Comparison of ENCODE assay signal across 1 cellular context in the genomic region with DNA sequence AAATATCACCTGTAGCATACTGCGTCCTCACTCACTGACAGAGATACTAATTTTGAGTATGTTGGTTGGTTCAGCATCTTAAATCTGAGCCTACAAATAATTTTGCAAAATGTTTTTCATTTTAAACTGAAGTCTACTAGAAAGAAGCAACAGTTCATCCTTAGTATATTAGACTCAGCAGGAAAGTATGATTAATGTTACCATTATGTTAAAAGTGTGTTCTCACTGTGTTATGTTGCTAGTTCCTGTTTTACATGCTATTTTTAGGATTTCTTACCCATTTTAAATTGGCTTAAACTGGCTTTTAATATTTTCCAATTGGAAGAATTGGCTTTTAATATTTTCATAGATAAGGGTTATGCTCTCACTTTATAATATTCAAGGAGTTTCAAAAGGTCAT.
TF ChIP-seq lines count a peak whose summit lies in the region.

No MANE protein-coding gene starts in this region.

TF ChIP-seq in IMR-90, 13 proteins besides CTCF, POLR2A, EP300 and RAD21 (continued from another document):
- no peak for TF ChIP-seq MAZ (IDR thresholded peaks at IDR 0.05; ENCODE audit: borderline replicate concordance, low read depth, low read length)
- TF ChIP-seq CHD1 (IDR thresholded peaks at IDR 0.05; ENCODE audit: low read depth, low read length), result no peak
- no peak for TF ChIP-seq CEBPB (IDR thresholded peaks at IDR 0.05; ENCODE audit: low read depth, low read length)
- TF ChIP-seq RCOR1 (IDR thresholded peaks at IDR 0.05; ENCODE audit: insufficient replicate concordance, low read length), result no peak
- TF ChIP-seq RFX5 (IDR thresholded peaks at IDR 0.05; ENCODE audit: low read depth, low read length), result no peak
- TF ChIP-seq, protein P1, sequence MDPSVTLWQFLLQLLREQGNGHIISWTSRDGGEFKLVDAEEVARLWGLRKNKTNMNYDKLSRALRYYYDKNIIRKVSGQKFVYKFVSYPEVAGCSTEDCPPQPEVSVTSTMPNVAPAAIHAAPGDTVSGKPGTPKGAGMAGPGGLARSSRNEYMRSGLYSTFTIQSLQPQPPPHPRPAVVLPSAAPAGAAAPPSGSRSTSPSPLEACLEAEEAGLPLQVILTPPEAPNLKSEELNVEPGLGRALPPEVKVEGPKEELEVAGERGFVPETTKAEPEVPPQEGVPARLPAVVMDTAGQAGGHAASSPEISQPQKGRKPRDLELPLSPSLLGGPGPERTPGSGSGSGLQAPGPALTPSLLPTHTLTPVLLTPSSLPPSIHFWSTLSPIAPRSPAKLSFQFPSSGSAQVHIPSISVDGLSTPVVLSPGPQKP (IDR thresholded peaks at IDR 0.05; ENCODE audit: borderline replicate concordance, low read depth, low read length), result no peak
- TF ChIP-seq BHLHE40 (IDR thresholded peaks at IDR 0.05; ENCODE audit: low read depth, low read length), result no peak
- TF ChIP-seq SMC3 (IDR thresholded peaks at IDR 0.05; ENCODE audit: low read depth, low read length), result no peak
- no peak for TF ChIP-seq MXI1 (IDR thresholded peaks at IDR 0.05; ENCODE audit: borderline replicate concordance, low read depth, low read length)
- no peak for TF ChIP-seq MAFK (IDR thresholded peaks at IDR 0.05; ENCODE audit: low read depth, low read length)
- TF ChIP-seq, protein P2, sequence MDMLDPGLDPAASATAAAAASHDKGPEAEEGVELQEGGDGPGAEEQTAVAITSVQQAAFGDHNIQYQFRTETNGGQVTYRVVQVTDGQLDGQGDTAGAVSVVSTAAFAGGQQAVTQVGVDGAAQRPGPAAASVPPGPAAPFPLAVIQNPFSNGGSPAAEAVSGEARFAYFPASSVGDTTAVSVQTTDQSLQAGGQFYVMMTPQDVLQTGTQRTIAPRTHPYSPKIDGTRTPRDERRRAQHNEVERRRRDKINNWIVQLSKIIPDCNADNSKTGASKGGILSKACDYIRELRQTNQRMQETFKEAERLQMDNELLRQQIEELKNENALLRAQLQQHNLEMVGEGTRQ (IDR thresholded peaks at IDR 0.05; ENCODE audit: low read depth, low read length), result no peak
